In genomic region chr5:36584009-36584875, GRCh38 we compare ENCODE assay signal across 22 cellular contexts. TPM values are rescaled to one million over a fixed set of nuclear protein-coding genes. Genes with fewer than 3 reads are reported as not detected.
A peak's percentile ranks its signal among the peaks of the same experiment; 100 is the strongest.
DNase-seq lines count a peak whose midpoint lies in the region; ATAC-seq, FAIRE-seq and TF ChIP-seq lines count a peak whose summit lies in the region.
"Had no signal": no experiment of that assay in that cellular context is flagged by ENCODE, and none has a peak within 500 bp of the region (broad histone marks: within the 10 kb centered on the region; RNA-seq: fewer than 3 reads in every experiment).

No MANE protein-coding gene starts in this region.

- H2AK5ac ChIP-seq in neuronal stem cell (ENCODE audit: low read depth, low read length): no peak overlapping the region

- intact Hi-C loops in testis (cut with DNase I; ENCODE audit: low total_unique reads): no loop called here

- no peak for ATAC-seq in HG03135 (IDR thresholded peaks at IDR 0.05; ENCODE audit: unreplicated experiment)
- ATAC-seq: GM12878 had no signal

- no peak overlapping the region for H3K27ac Mint-ChIP-seq in endodermal cell
- H3K27ac Mint-ChIP-seq: CD4-positive, alpha-beta memory T cell had no signal

- H2AFZ ChIP-seq in neuronal stem cell (ENCODE audit: low read length): peak overlapping the region; percentile 49
- H2AFZ ChIP-seq: PC-9 had no signal

- no peak overlapping the region for H3K4me3 Mint-ChIP-seq in endodermal cell
- H3K4me3 Mint-ChIP-seq: CD4-positive, alpha-beta memory T cell had no signal

- no peaks in the 10 kb centered on the region for H3K9me3 ChIP-seq in endodermal cell (ENCODE audit: control insufficient read depth, low read length)
- H3K9me3 ChIP-seq in neuronal stem cell (replicated peaks in 1 of 2; ENCODE audit: control insufficient read depth in 2 of 2, insufficient read depth in 1 of 2, low read depth in 1 of 2, low read length in 2 of 2): no peaks in the 10 kb centered on the region
- no peaks in the 10 kb centered on the region for H3K9me3 ChIP-seq in testis
- H3K9me3 ChIP-seq: A549, BLaER1 had no signal

- H3K23ac ChIP-seq in neuronal stem cell (ENCODE audit: low read depth, low read length, poor library complexity): no peak overlapping the region

- H3K27me3 Mint-ChIP-seq in endodermal cell (ENCODE audit: insufficient read depth): peaks cover 1% of the 10 kb centered on the region

- H2BK15ac ChIP-seq in neuronal stem cell (ENCODE audit: low read length): no peak overlapping the region

- peak overlapping the region; percentile 91 for H3K18ac ChIP-seq in neuronal stem cell (ENCODE audit: low read length)

- no peak overlapping the region for H3K14ac ChIP-seq in neuronal stem cell (ENCODE audit: low read length)

- no peaks in the 10 kb centered on the region for H3K4me1 Mint-ChIP-seq in endodermal cell
- H3K4me1 Mint-ChIP-seq: CD4-positive, alpha-beta memory T cell had no signal

- H3K9ac ChIP-seq in endodermal cell (ENCODE audit: extremely low read depth, low read length, poor library complexity, severe bottlenecking) (no peak overlapping the region), neuronal stem cell (ENCODE audit: low read depth, low read length, poor library complexity) (no peak overlapping the region)
- H3K9ac ChIP-seq: BLaER1 had no signal

- H4K8ac ChIP-seq in neuronal stem cell (ENCODE audit: low read depth, low read length): no peak overlapping the region

- H2BK12ac ChIP-seq in neuronal stem cell (ENCODE audit: low read length): no peak overlapping the region

- DNase-seq in HTR-8/SVneo (ENCODE audit: insufficient read length, low spot score): no peak
- DNase-seq in endodermal cell: no peak
- DNase-seq in neuronal stem cell (ENCODE audit: low spot score): no peak
- DNase-seq in superior temporal gyrus (ENCODE audit: extremely low spot score): peak; percentile 65
- DNase-seq in activated CD4-positive, CD25-positive, alpha-beta regulatory T cell (lab: John Stamatoyannopoulos, UW): no peak
- no peak for DNase-seq in mesenteric fat pad (ENCODE audit: low spot score)
- no peak for DNase-seq in testis
- DNase-seq: CD4-positive, alpha-beta memory T cell; DMS53; EL; GOT3; IMR-90; NCI-H1436; NCI-H2029; NCI-H526; PC-9; SIG-M5 had no signal

- H2BK120ac ChIP-seq in neuronal stem cell (ENCODE audit: low read depth, low read length): peak overlapping the region; percentile 56

- peak overlapping the region; percentile 7 for H3K27ac ChIP-seq in endodermal cell (ENCODE audit: low read depth, low read length)
- no peak overlapping the region for H3K27ac ChIP-seq in neuronal stem cell (replicated peaks; ENCODE audit: low read length)
- no peak overlapping the region for H3K27ac ChIP-seq in testis
- H3K27ac ChIP-seq: A549, BLaER1, PC-9, RWPE1 had no signal

- no peak overlapping the region for H2BK5ac ChIP-seq in neuronal stem cell (ENCODE audit: low read length)

- no peaks in the 10 kb centered on the region for H3K79me1 ChIP-seq in neuronal stem cell (ENCODE audit: low read depth, low read length)

- TF ChIP-seq POLR2A in testis (IDR thresholded peaks at IDR 0.05): no peak

- 84 to 96% methylated on average over 6 to 10 of the region's 10 CpGs for WGBS in endodermal cell (ENCODE audit: insufficient coverage in 1 of 2, insufficient read length in 1 of 2), 2 experiments
- WGBS in neuronal stem cell (ENCODE audit: extremely low coverage in 2 of 2, insufficient read length in 2 of 2, insufficient replicate concordance in 1 of 2), 2 donors: no CpG with 5 or more reads among the region's 10 CpGs
- 62 to 69% methylated on average over 10 of the region's 10 CpGs for WGBS in testis, 2 donors

- TF ChIP-seq CTCF in endodermal cell (conservative IDR thresholded peaks at IDR 0.05) (no peak), testis (IDR thresholded peaks at IDR 0.05) (no peak)

- FAIRE-seq in HTR-8/SVneo (lab: Jason Lieb, UNC): peak; percentile 76
- FAIRE-seq: A549, GM12878 had no signal

- H3K36me3 ChIP-seq in endodermal cell (ENCODE audit: control insufficient read depth, insufficient read depth, low read length): no peaks in the 10 kb centered on the region
- no peaks in the 10 kb centered on the region for H3K36me3 ChIP-seq in neuronal stem cell (replicated peaks in 1 of 2; ENCODE audit: control insufficient read depth in 2 of 2, insufficient read depth in 2 of 2, low read length in 2 of 2)
- no peaks in the 10 kb centered on the region for H3K36me3 ChIP-seq in testis (ENCODE audit: low read depth, missing control alignments)
- H3K36me3 ChIP-seq: BLaER1 had no signal

- peaks cover 3% of the 10 kb centered on the region for H3K9me3 Mint-ChIP-seq in endodermal cell

- no peak overlapping the region for H3K4me3 ChIP-seq in endodermal cell (ENCODE audit: low read length)
- no peak overlapping the region for H3K4me3 ChIP-seq in neuronal stem cell (ENCODE audit: low read length in 2 of 2)
- no peak overlapping the region for H3K4me3 ChIP-seq in testis
- H3K4me3 ChIP-seq: A549, BLaER1, GM12878, PC-9 had no signal

- no peak overlapping the region for H3K4ac ChIP-seq in neuronal stem cell (ENCODE audit: low read length)

- H3K4me1 ChIP-seq in endodermal cell (ENCODE audit: control insufficient read depth, insufficient read depth, low read length) (no peaks in the 10 kb centered on the region), neuronal stem cell (ENCODE audit: control insufficient read depth in 2 of 2, insufficient read depth in 1 of 2, low read depth in 1 of 2, low read length in 2 of 2) (peaks cover 0 to 5% of the 10 kb centered on the region in 2 donors), testis (no peaks in the 10 kb centered on the region)
- H3K4me1 ChIP-seq: A549 had no signal

- H3K27me3 ChIP-seq in endodermal cell (ENCODE audit: control insufficient read depth, insufficient read depth, low read length, poor library complexity, severe bottlenecking) (no peaks in the 10 kb centered on the region), neuronal stem cell (ENCODE audit: control insufficient read depth in 3 of 3, insufficient read depth in 3 of 3, low read depth in 1 of 3, low read length in 3 of 3) (no peaks in the 10 kb centered on the region), testis (no peaks in the 10 kb centered on the region)
- H3K27me3 ChIP-seq: BLaER1 had no signal

- no peaks in the 10 kb centered on the region for H3K36me3 Mint-ChIP-seq in endodermal cell (ENCODE audit: low read depth)
- H3K36me3 Mint-ChIP-seq: CD4-positive, alpha-beta memory T cell had no signal

- H3K4me2 ChIP-seq in neuronal stem cell (ENCODE audit: insufficient read depth, low read length, poor library complexity, severe bottlenecking): no peak overlapping the region
- H3K4me2 ChIP-seq: A549, BLaER1, PC-9 had no signal

- H4K91ac ChIP-seq in neuronal stem cell (ENCODE audit: low read depth, low read length, poor library complexity): no peak overlapping the region

RNA-seq across cellular contexts. Expression of gene SLC1A3, which starts 22.2 kb away (rescaled TPM):
- 1 to 10 TPM; 2.6 to 4.2 TPM for total RNA-seq in endodermal cell
- polyA plus RNA-seq in endodermal cell (2013, experiment 1 of 2): 20.5 TPM
- 16.9 TPM for polyA plus RNA-seq in endodermal cell (2013, experiment 2 of 2)
- polyA plus RNA-seq in neuronal stem cell (2013, experiment 1 of 2): 5.3 TPM
- 5.7 TPM for polyA plus RNA-seq in neuronal stem cell (2013, experiment 2 of 2)
- 429 TPM for total RNA-seq in mesenteric fat pad
- total RNA-seq in testis: 10 to 100 TPM in 1 of 2 donors, 1 to 10 TPM in 1; 6.6 to 10.8 TPM
- polyA plus RNA-seq in testis (ENCODE audit: insufficient read depth, low read depth, low replicate concordance): 3.6 TPM
- polyA plus RNA-seq: A549; CD4-positive, alpha-beta memory T cell had no signal

Comparison
In these comparisons a context has a peak if more than half of its experiments do, and no peak if none do; other contexts are left out.
1. RNA of gene SLC1A3, which starts 22.2 kb away (total RNA-seq): 429 TPM in mesenteric fat pad (single experiment); 6.6 to 10.8 TPM in testis and 2.6 to 4.2 TPM in endodermal cell; every median in the first group is over 10 times any median in the second.